Comparison of ENCODE assay signal across 23 cellular contexts in the genomic region with DNA sequence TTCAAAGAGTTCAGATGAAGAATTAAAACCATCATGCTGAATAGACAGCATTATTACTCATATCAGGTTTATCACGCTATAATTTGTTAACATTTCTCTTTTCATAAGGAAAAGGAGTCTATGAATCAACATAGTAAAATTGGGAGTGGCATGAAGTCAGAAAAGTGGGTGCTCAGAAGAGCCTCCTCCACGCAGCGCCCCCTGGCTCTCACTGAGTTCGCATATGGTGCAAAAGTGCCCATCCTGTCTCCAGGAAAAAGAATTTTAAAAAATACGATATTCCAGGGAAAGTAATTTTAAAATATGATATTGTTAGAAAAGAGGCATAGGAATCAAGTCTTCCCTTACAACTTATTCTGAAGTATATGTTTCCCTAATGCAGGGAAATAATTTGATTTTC.
"Had no signal": no experiment of that assay in that cellular context is flagged by ENCODE, and none has a peak within 500 bp of the region (broad histone marks: within the 10 kb centered on the region; RNA-seq: fewer than 3 reads in every experiment).

No MANE protein-coding gene starts in this region.

- H3K4me3 ChIP-seq: SK-N-MC had no signal

- H3K27ac Mint-ChIP-seq: activated CD4-positive, alpha-beta memory T cell treated with anti-CD3 and anti-CD28 coated beads, Interleukin-2, amount 10 ng/mL, durations not matched to agents 7 days and 5 days; activated CD4-positive, alpha-beta T cell treated with anti-CD3 and anti-CD28 coated beads for 36 hours; activated naive CD4-positive, alpha-beta T cell treated with anti-CD3 and anti-CD28 coated beads, Interleukin-2, amount 10 ng/mL, durations not matched to agents 7 days and 5 days; activated naive CD8-positive, alpha-beta T cell treated with anti-CD3 and anti-CD28 coated beads for 36 hours; activated T-cell treated with anti-CD3 and anti-CD28 coated beads, Interleukin-2, amount 50 U/mL, for 72 hours; activated T-helper 2 cell treated with anti-CD3 and anti-CD28 coated beads, Interferon-gamma antibody, Interleukin-2, Interleukin-4, amounts not matched to agents 10 μg/mL and 5 μg/mL and 100 μg/mL, durations not matched to agents 14 hours and 24 hours and 36 hours; T-cell had no signal

- DNase-seq: activated CD4-positive, alpha-beta memory T cell treated with anti-CD3 and anti-CD28 coated beads, Interleukin-2, amount 10 ng/mL, durations not matched to agents 7 days and 5 days; activated CD4-positive, alpha-beta T cell treated with anti-CD3 and anti-CD28 coated beads for 36 hours; activated CD4-positive, alpha-beta T cell treated with anti-CD3 and anti-CD28 coated beads, Interleukin-2, amount 50 U/mL, for 1 hour; activated gamma-delta T cell treated with Interleukin-2 at 50 U/mL for 16 hours; activated naive CD4-positive, alpha-beta T cell treated with anti-CD3 and anti-CD28 coated beads, Interleukin-2, amount 10 ng/mL, durations not matched to agents 7 days and 5 days; activated naive CD8-positive, alpha-beta T cell treated with anti-CD3 and anti-CD28 coated beads for 36 hours; activated T-cell treated with anti-CD3 and anti-CD28 coated beads for 4 hours; activated T-cell treated with anti-CD3 and anti-CD28 coated beads, Interleukin-2, amount 50 U/mL, for 72 hours; KG1; NCI-H1092; NCI-H1417 treated with DMSO at 0.1 percent for 48 hours; NCI-H1694; NCI-H2081; NCI-H446; NCI-H524; PC-3; T-cell; T-helper 2 cell; T1000 had no signal

- H3K4me3 Mint-ChIP-seq: activated CD4-positive, alpha-beta memory T cell treated with anti-CD3 and anti-CD28 coated beads, Interleukin-2, amount 10 ng/mL, durations not matched to agents 7 days and 5 days; activated CD4-positive, alpha-beta T cell treated with anti-CD3 and anti-CD28 coated beads for 36 hours; activated naive CD4-positive, alpha-beta T cell treated with anti-CD3 and anti-CD28 coated beads, Interleukin-2, amount 10 ng/mL, durations not matched to agents 7 days and 5 days; activated naive CD8-positive, alpha-beta T cell treated with anti-CD3 and anti-CD28 coated beads for 36 hours; activated T-cell treated with anti-CD3 and anti-CD28 coated beads, Interleukin-2, amount 50 U/mL, for 72 hours; T-cell had no signal

- ATAC-seq: activated CD4-positive, alpha-beta T cell treated with anti-CD3 and anti-CD28 coated beads for 36 hours; activated T-cell treated with anti-CD3 and anti-CD28 coated beads, Interleukin-2, amount 50 U/mL, for 72 hours; PC-3; T-cell had no signal

- FAIRE-seq: RCC 7860, TTC549 had no signal

- H3K27ac ChIP-seq: SK-N-MC had no signal

- H3K4me1 Mint-ChIP-seq: activated CD4-positive, alpha-beta memory T cell treated with anti-CD3 and anti-CD28 coated beads, Interleukin-2, amount 10 ng/mL, durations not matched to agents 7 days and 5 days; activated CD4-positive, alpha-beta T cell treated with anti-CD3 and anti-CD28 coated beads for 36 hours; activated naive CD4-positive, alpha-beta T cell treated with anti-CD3 and anti-CD28 coated beads, Interleukin-2, amount 10 ng/mL, durations not matched to agents 7 days and 5 days; activated naive CD8-positive, alpha-beta T cell treated with anti-CD3 and anti-CD28 coated beads for 36 hours; T-cell had no signal

- H3K36me3 Mint-ChIP-seq: activated naive CD4-positive, alpha-beta T cell treated with anti-CD3 and anti-CD28 coated beads, Interleukin-2, amount 10 ng/mL, durations not matched to agents 7 days and 5 days; activated naive CD8-positive, alpha-beta T cell treated with anti-CD3 and anti-CD28 coated beads for 36 hours; T-cell had no signal

- H3K27me3 Mint-ChIP-seq: activated CD4-positive, alpha-beta memory T cell treated with anti-CD3 and anti-CD28 coated beads, Interleukin-2, amount 10 ng/mL, durations not matched to agents 7 days and 5 days; activated CD4-positive, alpha-beta T cell treated with anti-CD3 and anti-CD28 coated beads for 36 hours; activated naive CD4-positive, alpha-beta T cell treated with anti-CD3 and anti-CD28 coated beads, Interleukin-2, amount 10 ng/mL, durations not matched to agents 7 days and 5 days; activated naive CD8-positive, alpha-beta T cell treated with anti-CD3 and anti-CD28 coated beads for 36 hours; T-cell had no signal
